Comparison of ENCODE assay signal across 8 cellular contexts in genomic region chr2:38947241-38948239, GRCh38. TPM values are rescaled to one million over a fixed set of nuclear protein-coding genes. Genes with fewer than 3 reads are reported as not detected.
DNase-seq lines count a peak whose midpoint lies in the region; ATAC-seq and TF ChIP-seq lines count a peak whose summit lies in the region.

No MANE protein-coding gene starts in this region.

- DNase-seq in CD8-positive, alpha-beta T cell: peak in 6 of 7 experiments; percentile 39 to 68 (median 54)
- DNase-seq in LoVo (ENCODE audit: low spot score) (peak; percentile 76), RPMI8226 (peak; percentile 86), fibroblast of villous mesenchyme (ENCODE audit: low read depth) (peak; percentile 71), osteoblast (ENCODE audit: insufficient read length, low spot score, missing footprints) (no peak), ureter (ENCODE audit: low spot score) (peak; percentile 80)
- peak; percentile 13 to 32 for DNase-seq in activated T-helper 1 cell treated with anti-CD3 and anti-CD28 coated beads, Interleukin-2, amount 50 U/mL, for 16 hours (ENCODE audit: low read depth in 1 of 2, low spot score in 1 of 2)

- ATAC-seq in CD8-positive, alpha-beta T cell: no peak
- ATAC-seq in GM21390 (IDR thresholded peaks at IDR 0.05; ENCODE audit: unreplicated experiment): peak; percentile 84

- H3K9me3 Mint-ChIP-seq in CD8-positive, alpha-beta T cell: no peaks in the 10 kb centered on the region

- H3K27ac ChIP-seq in CD8-positive, alpha-beta T cell (ENCODE audit: low read depth, low read length): no peak overlapping the region
- H3K27ac ChIP-seq in osteoblast (ENCODE audit: low read depth, low read length): no peak overlapping the region

- H3K36me3 Mint-ChIP-seq in CD8-positive, alpha-beta T cell: no peaks in the 10 kb centered on the region

- intact Hi-C loops in CD8-positive, alpha-beta T cell (cut with DNase I, micrococcal nuclease): loop anchor here (1.0 to 5.0 kb wide), 3 partner anchors 110 to 283 kb away; partner anchors contain the start of gene SOS1 (in 1 of the 2)

- H3K9me3 ChIP-seq in CD8-positive, alpha-beta T cell (ENCODE audit: low read length): no peaks in the 10 kb centered on the region
- no peaks in the 10 kb centered on the region for H3K9me3 ChIP-seq in osteoblast (ENCODE audit: low read depth, low read length)

- CTCF ChIA-PET in CD8-positive, alpha-beta T cell (lab: Charles Lee): interaction anchor here (0.7 to 7.2 kb wide), 20 partner anchors 8 to 790 kb away, joined by 3 to 117 read pairs (median 4); no protein-coding TSS in a partner anchor

- H3K4me3 ChIP-seq in CD8-positive, alpha-beta T cell (ENCODE audit: low read depth, low read length): no peak overlapping the region
- H3K4me3 ChIP-seq in fibroblast of villous mesenchyme (ENCODE audit: low read depth, low read length) (no peak overlapping the region), osteoblast (ENCODE audit: insufficient read depth, low read length) (no peak overlapping the region)

- TF ChIP-seq CTCF in CD8-positive, alpha-beta T cell (IDR thresholded peaks at IDR 0.05): peak; percentile 44
- TF ChIP-seq CTCF in fibroblast of villous mesenchyme (IDR thresholded peaks at IDR 0.05; ENCODE audit: insufficient read depth, low read depth, low read length) (peak; percentile 73), osteoblast (IDR thresholded peaks at IDR 0.05; ENCODE audit: extremely low read depth, low read depth, low read length) (peak; percentile 69)

- H3K4me1 Mint-ChIP-seq in CD8-positive, alpha-beta T cell (ENCODE audit: low read depth): no peaks in the 10 kb centered on the region

- no peaks in the 10 kb centered on the region for H3K27me3 Mint-ChIP-seq in CD8-positive, alpha-beta T cell (ENCODE audit: low read depth)

- H3K36me3 ChIP-seq in CD8-positive, alpha-beta T cell (ENCODE audit: insufficient read depth, low read length): no peaks in the 10 kb centered on the region
- no peaks in the 10 kb centered on the region for H3K36me3 ChIP-seq in osteoblast (ENCODE audit: insufficient read depth, low read length)

- no peak overlapping the region for H3K4me3 Mint-ChIP-seq in CD8-positive, alpha-beta T cell

- H3K4me1 ChIP-seq in CD8-positive, alpha-beta T cell (ENCODE audit: insufficient read depth, low read length): no peaks in the 10 kb centered on the region
- no peaks in the 10 kb centered on the region for H3K4me1 ChIP-seq in osteoblast (ENCODE audit: insufficient read depth, low read length)

- no peaks in the 10 kb centered on the region for H3K27me3 ChIP-seq in CD8-positive, alpha-beta T cell (ENCODE audit: insufficient read depth, low read length)
- peaks cover 4% of the 10 kb centered on the region for H3K27me3 ChIP-seq in osteoblast (ENCODE audit: insufficient read depth, low read length)

- H3K4me2 ChIP-seq in osteoblast (ENCODE audit: insufficient read depth, low read length): no peak overlapping the region

- H3K79me2 ChIP-seq in osteoblast (ENCODE audit: insufficient read depth, low read length): no peaks in the 10 kb centered on the region

- H3K27ac Mint-ChIP-seq in CD8-positive, alpha-beta T cell: no peak overlapping the region

- POLR2A ChIA-PET in CD8-positive, alpha-beta T cell (lab: Charles Lee): interaction anchor here (0.9 kb wide), 1 partner anchor 282 kb away, joined by 4 read pairs; no protein-coding TSS in a partner anchor

- H2AFZ ChIP-seq in osteoblast (ENCODE audit: low read length): no peak overlapping the region

- H4K20me1 ChIP-seq in osteoblast (ENCODE audit: insufficient read depth, low read length): no peaks in the 10 kb centered on the region

RNA-seq across cellular contexts. Expression of gene ARHGEF33, which starts 57.9 kb away (rescaled TPM):
- total RNA-seq in CD8-positive, alpha-beta T cell: not detected
- 0.32 and 0.43 TPM in 2 replicates for total RNA-seq in fibroblast of villous mesenchyme
- total RNA-seq in osteoblast: 0.29 and 0.72 TPM in 2 replicates
- total RNA-seq in ureter: 0.68 TPM
